8 cellular contexts compared by ENCODE assay signal in genomic region chr17:16351831-16352230, GRCh38. TPM values are rescaled to one million over a fixed set of nuclear protein-coding genes. Genes with fewer than 3 reads are reported as not detected.
DNase-seq lines count a peak whose midpoint lies in the region; ATAC-seq and TF ChIP-seq lines count a peak whose summit lies in the region.

No MANE protein-coding gene starts in this region.

- peak overlapping the region; percentile 33; the same call in 1 of the 2 replicates for H2AFZ ChIP-seq in OCI-LY7 (ENCODE audit: low read length)
- no peak overlapping the region for H2AFZ ChIP-seq in trophoblast cell (ENCODE audit: insufficient read depth, low read length, poor library complexity)

- H3K4me1 ChIP-seq in OCI-LY7 (ENCODE audit: insufficient read depth, low read length, poor library complexity, severe bottlenecking) (peaks cover 35% of the 10 kb centered on the region), trophoblast cell (ENCODE audit: control insufficient read depth in 1 of 2, insufficient read depth in 2 of 2, low read length in 2 of 2) (peaks cover 3 to 6% of the 10 kb centered on the region in 2 experiments)

- POLR2A ChIA-PET in OCI-LY7 (lab: Charles Lee), result interaction anchor here (0.5 to 2.1 kb wide), 10 partner anchors 8 to 101 kb away, joined by 3 to 6 read pairs (median 4); no protein-coding TSS in a partner anchor

- no CpG with 5 or more reads among the region's 10 CpGs for WGBS in trophoblast cell (ENCODE audit: extremely low coverage, insufficient coverage, insufficient read length)

- H3K4me3 ChIP-seq in OCI-LY7 (ENCODE audit: low read depth, low read length, poor library complexity, severe bottlenecking) (peak overlapping the region; percentile 72), trophoblast cell (ENCODE audit: low read depth, low read length) (no peak overlapping the region)

- no peak overlapping the region for H3K4ac ChIP-seq in trophoblast cell (ENCODE audit: low read depth, low read length)

- H4K91ac ChIP-seq in trophoblast cell (ENCODE audit: low read depth, low read length), result no peak overlapping the region

- TSS peak; percentile 64 for BruUV-seq in OCI-LY7 (replicated peaks; lab: Mats Ljungman, UMichigan)

- peaks cover 13% of the 10 kb centered on the region for H3K27me3 ChIP-seq in trophoblast cell (ENCODE audit: insufficient read depth, low read length)

- no peak overlapping the region for H3K14ac ChIP-seq in trophoblast cell (ENCODE audit: low read length)

- H3K9ac ChIP-seq in trophoblast cell (ENCODE audit: low read length), result no peak overlapping the region

- no peaks in the 10 kb centered on the region for H3K36me3 Mint-ChIP-seq in endothelial cell (ENCODE audit: low read depth, unreplicated experiment)

- CTCF ChIA-PET in OCI-LY7 (lab: Charles Lee; ENCODE audit: unreplicated experiment), result interaction anchor here (1.6 kb wide), 1 partner anchor 12 kb away, joined by 5 read pairs; no protein-coding TSS in a partner anchor

- H3K4me3 Mint-ChIP-seq in endothelial cell (ENCODE audit: unreplicated experiment), result peak overlapping the region; percentile 91

- peaks cover 5% of the 10 kb centered on the region; the same call in 1 of the 2 replicates for H4K20me1 ChIP-seq in OCI-LY7 (ENCODE audit: insufficient read depth, low read length)

- H2BK120ac ChIP-seq in trophoblast cell (ENCODE audit: insufficient read depth, low read length, poor library complexity), result no peak overlapping the region

- no peak overlapping the region for H2AK5ac ChIP-seq in trophoblast cell (ENCODE audit: low read length)

- H3K27ac ChIP-seq in OCI-LY7 (ENCODE audit: low read depth, low read length, poor library complexity, severe bottlenecking) (peak overlapping the region; percentile 59), trophoblast cell (ENCODE audit: low read depth, low read length) (no peak overlapping the region), substantia nigra (ENCODE audit: low read depth, low read length, poor library complexity, severe bottlenecking) (no peak overlapping the region)

- H3K4me2 ChIP-seq in OCI-LY7 (ENCODE audit: low read length), result peak overlapping the region; percentile 94
- H3K4me2 ChIP-seq in trophoblast cell (ENCODE audit: low read length), result peak overlapping the region; percentile 86

- no peak overlapping the region for H2BK12ac ChIP-seq in trophoblast cell (ENCODE audit: low read length)

- peaks cover 15% of the 10 kb centered on the region for H3K27me3 Mint-ChIP-seq in endothelial cell (ENCODE audit: unreplicated experiment)

- peak overlapping the region; percentile 52 for H3K27ac Mint-ChIP-seq in endothelial cell (ENCODE audit: unreplicated experiment)

- H3K79me2 ChIP-seq in OCI-LY7 (ENCODE audit: insufficient read depth, low read depth, low read length) (peaks cover 32% of the 10 kb centered on the region), trophoblast cell (ENCODE audit: control insufficient read depth, insufficient read depth, low read length, poor library complexity) (no peaks in the 10 kb centered on the region)

- H3K18ac ChIP-seq in trophoblast cell (ENCODE audit: low read length), result no peak overlapping the region

- H3K9me3 ChIP-seq in OCI-LY7 (ENCODE audit: low read length) (no peaks in the 10 kb centered on the region), trophoblast cell (ENCODE audit: insufficient read depth, low read depth, low read length) (no peaks in the 10 kb centered on the region)

- no peaks in the 10 kb centered on the region for H3K9me3 Mint-ChIP-seq in endothelial cell (ENCODE audit: unreplicated experiment)

- no peak for ATAC-seq in HG02970 (IDR thresholded peaks at IDR 0.05; ENCODE audit: low FRiP score, unreplicated experiment)

- peaks cover 4% of the 10 kb centered on the region for H3K79me1 ChIP-seq in trophoblast cell (ENCODE audit: low read length)

- H3K23ac ChIP-seq in trophoblast cell (ENCODE audit: low read length), result no peak overlapping the region

- H2BK5ac ChIP-seq in trophoblast cell (ENCODE audit: low read depth, low read length, poor library complexity), result no peak overlapping the region

- H3K4me1 Mint-ChIP-seq in endothelial cell (ENCODE audit: unreplicated experiment), result peaks cover 13% of the 10 kb centered on the region

- H3K36me3 ChIP-seq in OCI-LY7 (ENCODE audit: insufficient read depth, low read length), result peaks cover 32% of the 10 kb centered on the region
- H3K36me3 ChIP-seq in trophoblast cell (ENCODE audit: control insufficient read depth in 1 of 2, insufficient read depth in 2 of 2, low read length in 2 of 2), result peaks cover 2 to 4% of the 10 kb centered on the region in 2 experiments

- H4K12ac ChIP-seq in trophoblast cell (ENCODE audit: low read depth, low read length), result no peak overlapping the region

- intact Hi-C loops in OCI-LY7 (cut with micrococcal nuclease; ENCODE audit: unreplicated experiment), result loop anchor here (2.0 to 5.0 kb wide), 3 partner anchors 29 to 135 kb away; partner anchors contain the start of genes NCOR1, PIGL and UBB

- peak; percentile 57 for DNase-seq in EH (ENCODE audit: low read depth)
- no peak for DNase-seq in OCI-LY7 (ENCODE audit: low spot score)
- DNase-seq in endothelial cell (ENCODE audit: low spot score), result no peak
- DNase-seq in trophoblast cell, result peak in 1 of 2 donors; percentile 44
- no peak for DNase-seq in central memory CD4-positive, alpha-beta T cell
- DNase-seq in substantia nigra (lab: John Stamatoyannopoulos, UW), result no peak
- no peak for DNase-seq in DMS79 treated with DMSO at 0.1 percent for 48 hours (lab: John Stamatoyannopoulos, UW)

- no peak for TF ChIP-seq CTCF in OCI-LY7 (conservative IDR thresholded peaks at IDR 0.05; ENCODE audit: low read length)
- TF ChIP-seq CTCF in endothelial cell (IDR thresholded peaks at IDR 0.05; ENCODE audit: unreplicated experiment), result no peak

- no peak overlapping the region for H4K8ac ChIP-seq in trophoblast cell (ENCODE audit: low read depth, low read length)

- H3K9me2 ChIP-seq in OCI-LY7 (ENCODE audit: insufficient read depth, low read length), result no peaks in the 10 kb centered on the region

RNA-seq across cellular contexts. Expression of gene CENPV, which starts 1.4 kb away (rescaled TPM):
- total RNA-seq in OCI-LY7 (2014; rRNA removed; shearing (Covaris generic)), result 71.9 and 77.3 TPM in 2 replicates
- total RNA-seq in OCI-LY7 (2022) (78.8 and 84.6 TPM in 2 replicates), endothelial cell (ENCODE audit: unreplicated experiment) (11.4 TPM)
- polyA plus RNA-seq in trophoblast cell (2013), result 14.4 and 14.8 TPM in 2 replicates

RNA-seq across cellular contexts. Expression of gene UBB, which starts 29.1 kb away (rescaled TPM):
- 2,854 and 2,972 TPM in 2 replicates for total RNA-seq in OCI-LY7 (2014; rRNA removed; shearing (Covaris generic))
- total RNA-seq in OCI-LY7 (2022) (1,291 and 1,479 TPM in 2 replicates), endothelial cell (ENCODE audit: unreplicated experiment) (2,050 TPM)
- polyA plus RNA-seq in trophoblast cell (2013), result 2,269 and 2,298 TPM in 2 replicates
